Comparison of ENCODE assay signal across 23 cellular contexts in the genomic region with DNA sequence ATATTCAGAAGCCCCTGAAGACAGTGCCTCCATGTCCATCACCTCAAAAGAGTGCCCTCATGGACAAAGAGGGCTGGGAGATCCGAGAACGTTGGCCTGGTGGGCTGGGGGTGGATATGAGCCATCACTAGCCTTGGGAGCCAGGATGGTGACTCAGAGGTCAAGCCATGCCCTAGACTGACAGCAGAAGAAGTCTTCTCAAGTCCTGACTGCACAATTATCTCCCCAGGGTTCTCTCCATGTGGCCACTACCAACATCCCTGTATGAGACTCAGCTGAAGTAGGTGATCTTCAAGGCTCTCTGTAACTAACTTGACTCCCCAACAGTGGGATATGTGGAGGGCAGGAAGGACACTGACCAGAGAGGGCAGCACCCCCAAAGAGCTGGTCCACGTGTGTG. TPM values are rescaled to one million over a fixed set of nuclear protein-coding genes. Genes with fewer than 3 reads are reported as not detected.
DNase-seq lines count a peak whose midpoint lies in the region; ATAC-seq and TF ChIP-seq lines count a peak whose summit lies in the region.
"Had no signal": no experiment of that assay in that cellular context is flagged by ENCODE, and none has a peak within 500 bp of the region (broad histone marks: within the 10 kb centered on the region; RNA-seq: fewer than 3 reads in every experiment).

No MANE protein-coding gene starts in this region.

- H3K27ac Mint-ChIP-seq in CD4-positive, CD25-positive, alpha-beta regulatory T cell, result peak overlapping the region in 2 of 3 donors; percentile 26 to 68
- H3K27ac Mint-ChIP-seq in activated T-helper 17 cell treated with anti-CD3 and anti-CD28 coated beads, Interleukin-2, amount 50 U/mL, for 72 hours, result peak overlapping the region; percentile 53
- peak overlapping the region in 6 of 9 donors; percentile 11 to 84 (median 59) for H3K27ac Mint-ChIP-seq in naive thymus-derived CD4-positive, alpha-beta T cell
- H3K27ac Mint-ChIP-seq: HFFc6, nephron progenitor cell had no signal

- DNase-seq in CD4-positive, CD25-positive, alpha-beta regulatory T cell, result no peak
- DNase-seq in ELR (ENCODE audit: low read depth) (peak; percentile 50), sigmoid colon (no peak)
- DNase-seq in naive thymus-derived CD4-positive, alpha-beta T cell, result no peak
- DNase-seq in stimulated activated CD4-positive, alpha-beta T cell treated with anti-CD3 and anti-CD28 coated beads, Interleukin-1b, Interleukin-23, amount 100 ng/mL, for 48 hours, result no peak
- DNase-seq in activated CD4-positive, alpha-beta T cell treated with anti-CD3 and anti-CD28 coated beads for 4 hours, result no peak
- DNase-seq: amniotic stem cell, Caco-2, dermis blood vessel endothelial cell, DMS79 treated with DMSO at 0.1 percent for 48 hours, HFFc6, NCI-H1092, NCI-H2029, NCI-H226, NCI-H82, nephron progenitor cell, OCI-M1, Right ventricle myocardium superior, SW 1271, testis had no signal

- H3K27me3 Mint-ChIP-seq in CD4-positive, CD25-positive, alpha-beta regulatory T cell, result no peaks in the 10 kb centered on the region
- no peaks in the 10 kb centered on the region for H3K27me3 Mint-ChIP-seq in activated T-helper 17 cell treated with anti-CD3 and anti-CD28 coated beads, Interleukin-2, amount 50 U/mL, for 72 hours
- H3K27me3 Mint-ChIP-seq in naive thymus-derived CD4-positive, alpha-beta T cell, result no peaks in the 10 kb centered on the region

- H3K36me3 ChIP-seq in CD4-positive, CD25-positive, alpha-beta regulatory T cell (ENCODE audit: control insufficient read depth, insufficient read depth, low read length), result peaks cover 93% of the 10 kb centered on the region
- peaks cover 70 to 94% (median 72%) of the 10 kb centered on the region in 3 experiments for H3K36me3 ChIP-seq in naive thymus-derived CD4-positive, alpha-beta T cell (ENCODE audit: control insufficient read depth in 2 of 3, insufficient read depth in 3 of 3, low read length in 3 of 3)
- H3K36me3 ChIP-seq in sigmoid colon, result no peaks in the 10 kb centered on the region

- POLR2A ChIA-PET in naive thymus-derived CD4-positive, alpha-beta T cell (lab: Charles Lee), result interaction anchor here (1.2 to 16.0 kb wide), 3 partner anchors 16 to 45 kb away, joined by 3 to 377 read pairs (median 36); a partner anchor contains a TSS

- no peaks in the 10 kb centered on the region for H3K9me3 Mint-ChIP-seq in CD4-positive, CD25-positive, alpha-beta regulatory T cell
- H3K9me3 Mint-ChIP-seq in activated T-helper 17 cell treated with anti-CD3 and anti-CD28 coated beads, Interleukin-2, amount 50 U/mL, for 72 hours, result no peaks in the 10 kb centered on the region
- H3K9me3 Mint-ChIP-seq in naive thymus-derived CD4-positive, alpha-beta T cell, result no peaks in the 10 kb centered on the region

- no peaks in the 10 kb centered on the region for H3K27me3 ChIP-seq in CD4-positive, CD25-positive, alpha-beta regulatory T cell (ENCODE audit: control insufficient read depth, insufficient read depth, low read length)
- H3K27me3 ChIP-seq in naive thymus-derived CD4-positive, alpha-beta T cell (ENCODE audit: control insufficient read depth in 2 of 2, insufficient read depth in 2 of 2, low read length in 2 of 2), result no peaks in the 10 kb centered on the region
- peaks cover 0 to 18% (median 5%) of the 10 kb centered on the region in 3 donors for H3K27me3 ChIP-seq in sigmoid colon
- H3K27me3 ChIP-seq: testis had no signal

- H3K4me3 ChIP-seq in CD4-positive, CD25-positive, alpha-beta regulatory T cell (ENCODE audit: low read depth, low read length), result no peak overlapping the region
- no peak overlapping the region for H3K4me3 ChIP-seq in naive thymus-derived CD4-positive, alpha-beta T cell (ENCODE audit: low read length)
- H3K4me3 ChIP-seq in sigmoid colon, result no peak overlapping the region
- H3K4me3 ChIP-seq: testis had no signal

- no peak for TF ChIP-seq POLR2A in sigmoid colon (IDR thresholded peaks at IDR 0.05)

- intact Hi-C loops in naive thymus-derived CD4-positive, alpha-beta T cell (cut with micrococcal nuclease), result no loop called here
- intact Hi-C loops in sigmoid colon (cut with DNase I), result no loop called here

- no peak for ATAC-seq in CD4-positive, CD25-positive, alpha-beta regulatory T cell (ENCODE audit: low read depth in 2 of 2)
- no peak for ATAC-seq in activated T-helper 17 cell treated with anti-CD3 and anti-CD28 coated beads, Interleukin-2, amount 50 U/mL, for 72 hours (replicated peaks)
- ATAC-seq in naive thymus-derived CD4-positive, alpha-beta T cell, result no peak
- ATAC-seq: sciatic nerve had no signal

- TF ChIP-seq CTCF in sigmoid colon (IDR thresholded peaks at IDR 0.05), result no peak

- peaks cover 4% of the 10 kb centered on the region for H3K4me1 ChIP-seq in CD4-positive, CD25-positive, alpha-beta regulatory T cell (ENCODE audit: control insufficient read depth, insufficient read depth, low read length, poor library complexity, severe bottlenecking)
- H3K4me1 ChIP-seq in naive thymus-derived CD4-positive, alpha-beta T cell (ENCODE audit: control insufficient read depth in 2 of 2, insufficient read depth in 2 of 2, low read length in 2 of 2), result peaks cover 0 to 4% of the 10 kb centered on the region in 2 donors
- no peaks in the 10 kb centered on the region for H3K4me1 ChIP-seq in sigmoid colon
- H3K4me1 ChIP-seq: testis had no signal

- H3K4me1 Mint-ChIP-seq in CD4-positive, CD25-positive, alpha-beta regulatory T cell, result peaks cover 5 to 37% (median 24%) of the 10 kb centered on the region in 4 donors
- no peaks in the 10 kb centered on the region for H3K4me1 Mint-ChIP-seq in activated T-helper 17 cell treated with anti-CD3 and anti-CD28 coated beads, Interleukin-2, amount 50 U/mL, for 72 hours
- H3K4me1 Mint-ChIP-seq in naive thymus-derived CD4-positive, alpha-beta T cell, result peaks cover 24 to 38% (median 32%) of the 10 kb centered on the region in 7 donors
- H3K4me1 Mint-ChIP-seq: nephron progenitor cell had no signal

- no peak for TF ChIP-seq EP300 in sigmoid colon (IDR thresholded peaks at IDR 0.05)

- WGBS in sigmoid colon, 2 donors, result 84 to 87% methylated on average over 3 of the region's 3 CpGs

- peaks cover 41% of the 10 kb centered on the region for H3K36me3 Mint-ChIP-seq in CD4-positive, CD25-positive, alpha-beta regulatory T cell
- peaks cover 98% of the 10 kb centered on the region for H3K36me3 Mint-ChIP-seq in activated T-helper 17 cell treated with anti-CD3 and anti-CD28 coated beads, Interleukin-2, amount 50 U/mL, for 72 hours (ENCODE audit: low read depth)
- peaks cover 13 to 71% (median 37%) of the 10 kb centered on the region in 5 donors for H3K36me3 Mint-ChIP-seq in naive thymus-derived CD4-positive, alpha-beta T cell

- H3K4me3 Mint-ChIP-seq in CD4-positive, CD25-positive, alpha-beta regulatory T cell, result no peak overlapping the region
- no peak overlapping the region for H3K4me3 Mint-ChIP-seq in activated T-helper 17 cell treated with anti-CD3 and anti-CD28 coated beads, Interleukin-2, amount 50 U/mL, for 72 hours
- H3K4me3 Mint-ChIP-seq in naive thymus-derived CD4-positive, alpha-beta T cell, result no peak overlapping the region
- H3K4me3 Mint-ChIP-seq: HFFc6, nephron progenitor cell had no signal

- CTCF ChIA-PET in naive thymus-derived CD4-positive, alpha-beta T cell (lab: Charles Lee), result no interaction called here

- H3K27ac ChIP-seq in CD4-positive, CD25-positive, alpha-beta regulatory T cell (ENCODE audit: insufficient read depth, low read length, poor library complexity, severe bottlenecking), result no peak overlapping the region
- H3K27ac ChIP-seq in naive thymus-derived CD4-positive, alpha-beta T cell (ENCODE audit: low read depth, low read length), result peak overlapping the region; percentile 14
- no peak overlapping the region for H3K27ac ChIP-seq in sigmoid colon
- H3K27ac ChIP-seq: testis had no signal

- H3K9me3 ChIP-seq in CD4-positive, CD25-positive, alpha-beta regulatory T cell (ENCODE audit: control insufficient read depth in 2 of 2, low read length in 2 of 2), result no peaks in the 10 kb centered on the region
- H3K9me3 ChIP-seq in naive thymus-derived CD4-positive, alpha-beta T cell (ENCODE audit: control insufficient read depth in 2 of 3, low read length in 3 of 3), result no peaks in the 10 kb centered on the region
- H3K9me3 ChIP-seq in sigmoid colon, result no peaks in the 10 kb centered on the region
- H3K9me3 ChIP-seq: testis had no signal

RNA-seq across cellular contexts. Expression of a gene that starts 7.1 kb away (rescaled TPM):
- 102 TPM for total RNA-seq in CD4-positive, CD25-positive, alpha-beta regulatory T cell
- 1 to 10 TPM; 4.2 to 8.1 (median 6.1) TPM for polyA plus RNA-seq in CD4-positive, CD25-positive, alpha-beta regulatory T cell
- total RNA-seq in activated T-helper 17 cell treated with anti-CD3 and anti-CD28 coated beads, Interleukin-2, amount 50 U/mL, for 72 hours, result 10 to 100 TPM; 51.6 to 66.9 TPM
- total RNA-seq in naive thymus-derived CD4-positive, alpha-beta T cell, result 100 to 1,000 TPM in 1 of 5 experiments, 10 to 100 TPM in 4; 71.6 to 115 (median 91.7) TPM
- 1 to 10 TPM; 3.9 to 5.5 TPM for polyA plus RNA-seq in naive thymus-derived CD4-positive, alpha-beta T cell
- total RNA-seq in sigmoid colon, result 10 to 100 TPM; 54.8 to 76.2 (median 62.5) TPM
- 10 to 100 TPM; 25.8 to 84.6 (median 42.5) TPM for polyA plus RNA-seq in sigmoid colon

RNA-seq across cellular contexts. Expression of a gene that starts 14.1 kb away (rescaled TPM):
- 61.3 TPM for total RNA-seq in CD4-positive, CD25-positive, alpha-beta regulatory T cell
- 100 to 1,000 TPM; 340 to 451 (median 422) TPM for polyA plus RNA-seq in CD4-positive, CD25-positive, alpha-beta regulatory T cell
- total RNA-seq in activated T-helper 17 cell treated with anti-CD3 and anti-CD28 coated beads, Interleukin-2, amount 50 U/mL, for 72 hours, result 100 to 1,000 TPM in 1 of 2 donors, 10 to 100 TPM in 1; 38.7 to 119 TPM
- 10 to 100 TPM; 49.8 to 84.0 (median 58.2) TPM for total RNA-seq in naive thymus-derived CD4-positive, alpha-beta T cell
- 100 to 1,000 TPM; 349 to 494 TPM for polyA plus RNA-seq in naive thymus-derived CD4-positive, alpha-beta T cell
- 10 to 100 TPM; 10.5 to 46.4 (median 27.8) TPM for total RNA-seq in sigmoid colon
- 100 to 1,000 TPM; 115 to 609 (median 268) TPM for polyA plus RNA-seq in sigmoid colon
- total RNA-seq: HFFc6 had no signal

RNA-seq across cellular contexts. Expression of a gene that starts 16.8 kb away (rescaled TPM):
- 204 TPM for total RNA-seq in CD4-positive, CD25-positive, alpha-beta regulatory T cell
- polyA plus RNA-seq in CD4-positive, CD25-positive, alpha-beta regulatory T cell, result 100 to 1,000 TPM; 144 to 159 (median 151) TPM
- 100 to 1,000 TPM; 180 to 207 TPM for total RNA-seq in activated T-helper 17 cell treated with anti-CD3 and anti-CD28 coated beads, Interleukin-2, amount 50 U/mL, for 72 hours
- total RNA-seq in naive thymus-derived CD4-positive, alpha-beta T cell, result 100 to 1,000 TPM; 152 to 291 (median 235) TPM
- 100 to 1,000 TPM; 128 to 258 TPM for polyA plus RNA-seq in naive thymus-derived CD4-positive, alpha-beta T cell
- total RNA-seq in sigmoid colon, result 1 to 10 TPM; 4.4 to 7.7 (median 6.6) TPM
- polyA plus RNA-seq in sigmoid colon, result 10 to 100 TPM in 1 of 3 donors, 1 to 10 TPM in 2; 4.8 to 37.8 (median 4.9) TPM
- total RNA-seq: Caco-2, dermis blood vessel endothelial cell, HFFc6, LHCN-M2 had no signal

RNA-seq across cellular contexts. Expression of a gene that starts 31.9 kb away (rescaled TPM):
- 18.4 TPM for total RNA-seq in CD4-positive, CD25-positive, alpha-beta regulatory T cell
- 10 to 100 TPM in 1 of 4 donors, 1 to 10 TPM in 3; 6.3 to 11.2 (median 7.9) TPM for polyA plus RNA-seq in CD4-positive, CD25-positive, alpha-beta regulatory T cell
- total RNA-seq in activated T-helper 17 cell treated with anti-CD3 and anti-CD28 coated beads, Interleukin-2, amount 50 U/mL, for 72 hours, result 100 to 1,000 TPM in 1 of 2 donors, 10 to 100 TPM in 1; 13.0 to 110 TPM
- total RNA-seq in naive thymus-derived CD4-positive, alpha-beta T cell, result 10 to 100 TPM; 11.3 to 23.7 (median 16.5) TPM
- polyA plus RNA-seq in naive thymus-derived CD4-positive, alpha-beta T cell, result 10 to 100 TPM; 12.7 to 14.4 TPM
- 10 to 100 TPM in 1 of 4 donors, 1 to 10 TPM in 3; 2.7 to 30.5 (median 5.9) TPM for total RNA-seq in sigmoid colon
- 10 to 100 TPM; 15.6 to 96.7 (median 34.0) TPM for polyA plus RNA-seq in sigmoid colon

RNA-seq across cellular contexts. Expression of a gene that starts 36.5 kb away (rescaled TPM):
- total RNA-seq in CD4-positive, CD25-positive, alpha-beta regulatory T cell, result not detected
- under 1 TPM in 1 of 4 donors, not detected in 3; 0.05 TPM for polyA plus RNA-seq in CD4-positive, CD25-positive, alpha-beta regulatory T cell
- under 1 TPM; 0.22 to 0.32 TPM for total RNA-seq in activated T-helper 17 cell treated with anti-CD3 and anti-CD28 coated beads, Interleukin-2, amount 50 U/mL, for 72 hours
- not detected for total RNA-seq in naive thymus-derived CD4-positive, alpha-beta T cell
- not detected for polyA plus RNA-seq in naive thymus-derived CD4-positive, alpha-beta T cell
- total RNA-seq in sigmoid colon, result not detected
- polyA plus RNA-seq in sigmoid colon, result 1 to 10 TPM in 2 of 3 donors, not detected in 1; 1.2 to 2.8 TPM
- total RNA-seq: LHCN-M2, Right ventricle myocardium superior had no signal

Comparison
In these comparisons a context has a peak if more than half of its experiments do, and no peak if none do; other contexts are left out.
1. RNA of a gene that starts 16.8 kb away (total RNA-seq): 152 to 291 TPM in naive thymus-derived CD4-positive, alpha-beta T cell, 180 to 207 TPM in activated T-helper 17 cell treated with anti-CD3 and anti-CD28 coated beads, Interleukin-2, amount 50 U/mL, for 72 hours and 204 TPM in CD4-positive, CD25-positive, alpha-beta regulatory T cell (single experiment); 4.4 to 7.7 TPM in sigmoid colon; every median in the first group is over 10 times any median in the second.
2. Peak in every context shown above with its lines, with median percentiles within 50 percentile points of each other: H3K27ac Mint-ChIP-seq.